1 cellular context compared by ENCODE assay signal in the genomic region with DNA sequence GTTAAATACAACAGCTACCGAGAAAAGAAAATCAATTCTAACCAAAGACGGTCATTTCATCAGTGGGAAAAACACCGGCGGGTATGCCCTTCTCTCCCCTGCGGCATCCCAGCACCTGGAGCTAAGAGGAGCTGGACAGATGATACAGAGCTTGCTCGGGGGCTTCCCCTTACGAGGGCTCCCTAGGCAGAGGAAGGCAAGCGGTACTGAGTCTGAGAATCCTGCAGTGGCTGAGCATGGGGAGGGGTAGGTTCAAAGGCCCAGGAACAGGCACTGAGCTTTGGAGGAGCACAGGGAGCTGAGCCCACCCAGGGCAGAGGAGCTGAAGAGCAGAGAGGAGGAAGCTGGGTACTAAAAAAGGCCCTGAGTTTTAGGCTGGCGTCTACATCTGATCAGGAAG.
TF ChIP-seq lines count a peak whose summit lies in the region.

No MANE protein-coding gene starts in this region.

TF ChIP-seq in H1, 55 proteins besides CTCF, POLR2A, EP300 and RAD21:
- TF ChIP-seq JUN (IDR thresholded peaks at IDR 0.05; ENCODE audit: low read depth, low read length) (no peak), SAP30 (IDR thresholded peaks at IDR 0.05; ENCODE audit: insufficient read depth, insufficient replicate concordance, low read length) (no peak)
